Comparison of ENCODE assay signal across 1 cellular context in genomic region chr11:74611369-74611861, GRCh38.
TF ChIP-seq lines count a peak whose summit lies in the region.

No MANE protein-coding gene starts in this region.

TF ChIP-seq in HCT116, 20 proteins besides CTCF, POLR2A, EP300 and RAD21 (continued from another document):
- no peak for TF ChIP-seq REST (IDR thresholded peaks at IDR 0.05; ENCODE audit: low read depth)
- no peak for TF ChIP-seq YY1 (IDR thresholded peaks at IDR 0.05; ENCODE audit: extremely low read depth, insufficient replicate concordance, low read depth, low read length)
- no peak for TF ChIP-seq EGR1 (IDR thresholded peaks at IDR 0.05; ENCODE audit: low read depth)
- TF ChIP-seq ZNF274 (IDR thresholded peaks at IDR 0.05; ENCODE audit: low read depth, low read length): no peak
- no peak for TF ChIP-seq SIN3A (IDR thresholded peaks at IDR 0.05; ENCODE audit: low read depth)
